In the genomic region with DNA sequence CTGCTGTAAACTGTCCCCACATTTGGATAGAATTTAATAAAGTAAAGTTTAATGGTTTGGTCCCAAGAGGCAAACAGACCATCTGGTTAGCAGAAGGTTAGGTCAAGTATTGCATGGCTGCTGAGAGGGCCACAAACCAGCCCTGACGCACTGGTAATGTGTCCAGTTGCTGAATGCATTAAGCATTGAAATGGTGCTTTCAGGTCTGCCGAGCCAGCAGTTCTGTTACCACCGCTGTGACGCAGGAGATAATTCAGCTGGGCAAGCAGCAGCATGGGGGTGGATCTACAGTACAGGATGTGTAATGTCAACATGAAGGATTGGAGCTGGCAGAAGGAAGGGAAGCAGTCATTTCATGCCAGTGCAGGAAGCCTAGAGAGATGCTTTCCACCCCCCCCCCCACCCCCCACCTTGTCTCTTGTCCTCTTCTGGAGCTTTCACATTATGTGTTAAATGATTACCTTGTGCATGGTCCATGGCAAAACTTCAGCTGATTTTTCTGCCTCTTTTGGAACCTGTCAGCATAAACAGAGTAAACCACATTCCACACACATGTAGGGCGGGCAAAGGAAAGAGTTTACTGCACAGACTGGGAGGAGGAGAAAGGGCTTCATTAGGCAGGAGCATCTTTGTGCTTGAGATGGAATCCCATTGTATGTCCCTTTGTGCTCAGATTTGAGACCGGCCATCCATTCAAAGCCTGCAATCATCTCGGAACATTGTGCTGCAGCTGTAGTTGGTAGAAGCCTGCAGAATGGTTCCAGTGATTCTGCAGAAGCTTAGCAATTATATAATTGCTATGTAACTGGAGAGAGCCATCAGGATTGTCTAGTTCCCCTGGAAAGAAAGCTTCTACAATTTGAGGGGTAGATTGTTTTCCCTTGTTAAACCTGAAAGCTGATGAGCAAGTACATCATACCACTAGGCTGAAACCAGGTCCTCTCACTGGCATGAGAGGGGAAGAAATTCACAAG, we compare ENCODE assay signal across 9 cellular contexts. TPM values are rescaled to one million over a fixed set of nuclear protein-coding genes. Genes with fewer than 3 reads are reported as not detected.
A peak's percentile ranks its signal among the peaks of the same experiment; 100 is the strongest.
DNase-seq lines count a peak whose midpoint lies in the region; ATAC-seq and TF ChIP-seq lines count a peak whose summit lies in the region.
"Had no signal": no experiment of that assay in that cellular context is flagged by ENCODE, and none has a peak within 500 bp of the region (broad histone marks: within the 10 kb centered on the region; RNA-seq: fewer than 3 reads in every experiment).

No MANE protein-coding gene starts in this region.

- ATAC-seq in HG03108 (IDR thresholded peaks at IDR 0.05; ENCODE audit: unreplicated experiment) (no peak), HG03095 (IDR thresholded peaks at IDR 0.05; ENCODE audit: unreplicated experiment) (no peak)

- DNase-seq in ELR (ENCODE audit: low read depth) (peak; percentile 80), fibroblast of villous mesenchyme (ENCODE audit: low read depth) (peak; percentile 98), osteoblast (ENCODE audit: insufficient read length, low spot score, missing footprints) (peak; percentile 82)
- no peak for DNase-seq in stimulated activated naive CD4-positive, alpha-beta T cell (lab: John Stamatoyannopoulos, UW)
- DNase-seq in activated CD4-positive, alpha-beta T cell treated with anti-CD3 and anti-CD28 coated beads for 1 hour: no peak
- DNase-seq: activated naive CD8-positive, alpha-beta T cell treated with anti-CD3 and anti-CD28 coated beads, Interleukin-2, amount 10 ng/mL, durations not matched to agents 7 days and 5 days had no signal

- TF ChIP-seq CTCF in fibroblast of villous mesenchyme (IDR thresholded peaks at IDR 0.05; ENCODE audit: insufficient read depth, low read depth, low read length) (no peak), osteoblast (IDR thresholded peaks at IDR 0.05; ENCODE audit: extremely low read depth, low read depth, low read length) (no peak)

- H4K20me1 ChIP-seq in osteoblast (ENCODE audit: insufficient read depth, low read length): peaks cover 16% of the 10 kb centered on the region

- no peaks in the 10 kb centered on the region for H3K27me3 ChIP-seq in osteoblast (ENCODE audit: insufficient read depth, low read length)

- peaks cover 34% of the 10 kb centered on the region for H3K79me2 ChIP-seq in osteoblast (ENCODE audit: insufficient read depth, low read length)

- H3K4me1 ChIP-seq in osteoblast (ENCODE audit: insufficient read depth, low read length): peaks cover 33% of the 10 kb centered on the region

- H3K9me3 ChIP-seq in osteoblast (ENCODE audit: low read depth, low read length): no peaks in the 10 kb centered on the region

- H3K36me3 ChIP-seq in osteoblast (ENCODE audit: insufficient read depth, low read length): no peaks in the 10 kb centered on the region

- H3K27ac ChIP-seq in osteoblast (ENCODE audit: low read depth, low read length): peak overlapping the region; percentile 76

- no peak overlapping the region for H2AFZ ChIP-seq in osteoblast (ENCODE audit: low read length)

- H3K4me3 ChIP-seq in fibroblast of villous mesenchyme (ENCODE audit: low read depth, low read length) (no peak overlapping the region), osteoblast (ENCODE audit: insufficient read depth, low read length) (no peak overlapping the region)

- H3K4me2 ChIP-seq in osteoblast (ENCODE audit: insufficient read depth, low read length): peak overlapping the region; percentile 47

TF ChIP-seq in PFSK-1, 5 proteins besides CTCF, POLR2A, EP300 and RAD21:
- TF ChIP-seq TAF1 (IDR thresholded peaks at IDR 0.05; ENCODE audit: borderline replicate concordance, insufficient read depth, low read length) (no peak), SIN3A (IDR thresholded peaks at IDR 0.05; ENCODE audit: borderline replicate concordance, insufficient read depth, low read length) (no peak), POLR2AphosphoS5 (IDR thresholded peaks at IDR 0.05; ENCODE audit: low read depth, low read length) (no peak), FOXP2 (optimal IDR thresholded peaks at IDR 0.05; ENCODE audit: borderline replicate concordance, extremely low read depth, extremely low read length, insufficient read depth) (peak; percentile 92)
- TF ChIP-seq, protein P1, sequence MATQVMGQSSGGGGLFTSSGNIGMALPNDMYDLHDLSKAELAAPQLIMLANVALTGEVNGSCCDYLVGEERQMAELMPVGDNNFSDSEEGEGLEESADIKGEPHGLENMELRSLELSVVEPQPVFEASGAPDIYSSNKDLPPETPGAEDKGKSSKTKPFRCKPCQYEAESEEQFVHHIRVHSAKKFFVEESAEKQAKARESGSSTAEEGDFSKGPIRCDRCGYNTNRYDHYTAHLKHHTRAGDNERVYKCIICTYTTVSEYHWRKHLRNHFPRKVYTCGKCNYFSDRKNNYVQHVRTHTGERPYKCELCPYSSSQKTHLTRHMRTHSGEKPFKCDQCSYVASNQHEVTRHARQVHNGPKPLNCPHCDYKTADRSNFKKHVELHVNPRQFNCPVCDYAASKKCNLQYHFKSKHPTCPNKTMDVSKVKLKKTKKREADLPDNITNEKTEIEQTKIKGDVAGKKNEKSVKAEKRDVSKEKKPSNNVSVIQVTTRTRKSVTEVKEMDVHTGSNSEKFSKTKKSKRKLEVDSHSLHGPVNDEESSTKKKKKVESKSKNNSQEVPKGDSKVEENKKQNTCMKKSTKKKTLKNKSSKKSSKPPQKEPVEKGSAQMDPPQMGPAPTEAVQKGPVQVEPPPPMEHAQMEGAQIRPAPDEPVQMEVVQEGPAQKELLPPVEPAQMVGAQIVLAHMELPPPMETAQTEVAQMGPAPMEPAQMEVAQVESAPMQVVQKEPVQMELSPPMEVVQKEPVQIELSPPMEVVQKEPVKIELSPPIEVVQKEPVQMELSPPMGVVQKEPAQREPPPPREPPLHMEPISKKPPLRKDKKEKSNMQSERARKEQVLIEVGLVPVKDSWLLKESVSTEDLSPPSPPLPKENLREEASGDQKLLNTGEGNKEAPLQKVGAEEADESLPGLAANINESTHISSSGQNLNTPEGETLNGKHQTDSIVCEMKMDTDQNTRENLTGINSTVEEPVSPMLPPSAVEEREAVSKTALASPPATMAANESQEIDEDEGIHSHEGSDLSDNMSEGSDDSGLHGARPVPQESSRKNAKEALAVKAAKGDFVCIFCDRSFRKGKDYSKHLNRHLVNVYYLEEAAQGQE (IDR thresholded peaks at IDR 0.05; ENCODE audit: insufficient read depth in 1 of 2, low read depth in 2 of 2, low read length in 2 of 2): 0 out of 4 replicates have a peak, but pooled peaks of 1 of the 2 experiments have one; percentile 10

RNA-seq across cellular contexts. Expression of a gene that starts 16.3 kb away (rescaled TPM):
- 3.4 TPM for polyA plus RNA-seq in PFSK-1 (2012; ENCODE audit: insufficient read length, low read depth)
- total RNA-seq in fibroblast of villous mesenchyme (16.4 and 32.4 TPM in 2 replicates), osteoblast (8.3 and 9.8 TPM in 2 replicates)

Comparison
In these comparisons a context has a peak if more than half of its experiments do, and no peak if none do; other contexts are left out.
1. DNase-seq: peak in ELR (single experiment), fibroblast of villous mesenchyme (single experiment) and osteoblast (single experiment); none in stimulated activated naive CD4-positive, alpha-beta T cell (0 of 6) and activated CD4-positive, alpha-beta T cell treated with anti-CD3 and anti-CD28 coated beads for 1 hour (single experiment).